Comparison of ENCODE assay signal across 25 cellular contexts in genomic region chr10:8556321-8556720, GRCh38.
"Had no signal": no experiment of that assay in that cellular context is flagged by ENCODE, and none has a peak within 500 bp of the region (broad histone marks: within the 10 kb centered on the region; RNA-seq: fewer than 3 reads in every experiment).

No MANE protein-coding gene starts in this region.

- H3K9me3 Mint-ChIP-seq: mesothelial cell of epicardium; natural killer cell treated with Interleukin-12 subunit alpha and Interleukin-12 subunit beta and Interleukin-15 and Interleukin-18, amount 100 ng/mL, for 72 hours; stimulated activated naive CD8-positive, alpha-beta T cell treated with anti-CD3 and anti-CD28 coated beads, Interleukin-15, amount 100 ng/mL, for 72 hours had no signal

- H3K36me3 ChIP-seq: left lung, lower lobe of right lung, ovary, right atrium auricular region, right lobe of liver, tibial nerve, upper lobe of left lung, vagina had no signal

- H3K4me1 Mint-ChIP-seq: naive B cell; stimulated activated memory B cell treated with anti-CD40 and anti-IgM and Interleukin-4, amounts not matched to agents 10 μg/mL and 1 μg/mL and 100 μg/mL, for 72 hours; stimulated activated naive CD8-positive, alpha-beta T cell treated with anti-CD3 and anti-CD28 coated beads, Interleukin-15, amount 100 ng/mL, for 72 hours had no signal

- H3K4me1 ChIP-seq: left lung, lower lobe of right lung, right atrium auricular region, right lobe of liver, tibial nerve, upper lobe of left lung, vagina had no signal

- DNase-seq: hippocampal formation; kidney; left colon; left lung; lower lobe of right lung; mesendoderm; naive B cell; ovary; right lobe of liver; stimulated activated CD4-positive, alpha-beta T cell treated with anti-CD3 and anti-CD28 coated beads, Interleukin-1b, Interleukin-23, amount 100 ng/mL, for 48 hours; stimulated activated CD4-positive, alpha-beta T cell treated with anti-CD3 and anti-CD28 coated beads, Interleukin-2, amount 100 ng/mL, for 48 hours; stimulated activated CD4-positive, alpha-beta T cell treated with anti-CD3 and anti-CD28 coated beads, Interleukin-4, amount 100 ng/mL, for 4 hours; stimulated activated CD8-positive, alpha-beta memory T cell treated with anti-CD3 and anti-CD28 coated beads, Interleukin-4, amount 100 ng/mL, for 48 hours; stimulated activated naive CD4-positive, alpha-beta T cell treated with Interleukin-2 at 50 U/mL for 16 hours; stimulated activated naive CD8-positive, alpha-beta T cell treated with anti-CD3 and anti-CD28 coated beads, Interleukin-15, amount 100 ng/mL, for 72 hours; substantia nigra; upper lobe of left lung had no signal

- H3K36me3 Mint-ChIP-seq: mesothelial cell of epicardium; naive B cell; natural killer cell treated with Interleukin-12 subunit alpha and Interleukin-12 subunit beta and Interleukin-15 and Interleukin-18, amount 100 ng/mL, for 72 hours; stimulated activated memory B cell treated with anti-CD40 and anti-IgM and Interleukin-4, amounts not matched to agents 10 μg/mL and 1 μg/mL and 100 μg/mL, for 72 hours had no signal

- H3K27me3 Mint-ChIP-seq: stimulated activated memory B cell treated with anti-CD40 and anti-IgM and Interleukin-4, amounts not matched to agents 10 μg/mL and 1 μg/mL and 100 μg/mL, for 72 hours had no signal

- H3K27ac ChIP-seq: left lung, lower lobe of right lung, ovary, right atrium auricular region, right lobe of liver, tibial nerve, upper lobe of left lung, vagina had no signal

- H3K9me3 ChIP-seq: left lung, lower lobe of right lung, ovary, right atrium auricular region, right lobe of liver, upper lobe of left lung, vagina had no signal

- H3K27ac Mint-ChIP-seq: mesothelial cell of epicardium; naive B cell; natural killer cell treated with Interleukin-12 subunit alpha and Interleukin-12 subunit beta and Interleukin-15 and Interleukin-18, amount 100 ng/mL, for 72 hours; progenitor cell of endocrine pancreas; stimulated activated memory B cell treated with anti-CD40 and anti-IgM and Interleukin-4, amounts not matched to agents 10 μg/mL and 1 μg/mL and 100 μg/mL, for 72 hours had no signal

- H3K4me3 ChIP-seq: left lung, lower lobe of right lung, ovary, right atrium auricular region, right lobe of liver, smooth muscle cell, tibial nerve, upper lobe of left lung, vagina had no signal

- H3K27me3 ChIP-seq: left lung, ovary, right atrium auricular region, right lobe of liver, tibial nerve, upper lobe of left lung, vagina had no signal

- ATAC-seq: left colon; left lung; lower lobe of right lung; natural killer cell treated with Interleukin-12 subunit alpha and Interleukin-12 subunit beta and Interleukin-15 and Interleukin-18, amount 100 ng/mL, for 72 hours; right lobe of liver; stimulated activated memory B cell treated with anti-CD40 and anti-IgM and Interleukin-4, amounts not matched to agents 10 μg/mL and 1 μg/mL and 100 μg/mL, for 72 hours; stimulated activated naive CD8-positive, alpha-beta T cell treated with anti-CD3 and anti-CD28 coated beads, Interleukin-15, amount 100 ng/mL, for 72 hours had no signal

- H3K4me3 Mint-ChIP-seq: mesothelial cell of epicardium; naive B cell; natural killer cell treated with Interleukin-12 subunit alpha and Interleukin-12 subunit beta and Interleukin-15 and Interleukin-18, amount 100 ng/mL, for 72 hours; stimulated activated memory B cell treated with anti-CD40 and anti-IgM and Interleukin-4, amounts not matched to agents 10 μg/mL and 1 μg/mL and 100 μg/mL, for 72 hours; stimulated activated naive CD8-positive, alpha-beta T cell treated with anti-CD3 and anti-CD28 coated beads, Interleukin-15, amount 100 ng/mL, for 72 hours had no signal

- FAIRE-seq: kidney had no signal
